1 cellular context compared by ENCODE assay signal in genomic region chr2:20346565-20347127, GRCh38.
TF ChIP-seq lines count a peak whose summit lies in the region.

No MANE protein-coding gene starts in this region.

TF ChIP-seq in GM23338, 12 proteins besides CTCF, POLR2A, EP300 and RAD21 (continued from another document):
- no peak for TF ChIP-seq EZH2phosphoT487 (IDR thresholded peaks at IDR 0.05; ENCODE audit: unreplicated experiment)
- TF ChIP-seq ZNF114 (CRISPR knock-in tag; IDR thresholded peaks at IDR 0.05): no peak
- TF ChIP-seq POLR2AphosphoS5 (IDR thresholded peaks at IDR 0.05; ENCODE audit: low read depth): no peak
- TF ChIP-seq EZH2 (IDR thresholded peaks at IDR 0.05; ENCODE audit: low read depth, unreplicated experiment): no peak
- no peak for TF ChIP-seq JUNB (IDR thresholded peaks at IDR 0.05; ENCODE audit: unreplicated experiment)
- TF ChIP-seq NANOG (IDR thresholded peaks at IDR 0.05; ENCODE audit: borderline replicate concordance): no peak
- no peak for TF ChIP-seq STAT1 (IDR thresholded peaks at IDR 0.05; ENCODE audit: unreplicated experiment)
- no peak for TF ChIP-seq ZNF462 (CRISPR knock-in tag; IDR thresholded peaks at IDR 0.05)
